In genomic region chr2:224156436-224156835, GRCh38 we compare ENCODE assay signal across 16 cellular contexts.
"Had no signal": no experiment of that assay in that cellular context is flagged by ENCODE, and none has a peak within 500 bp of the region (broad histone marks: within the 10 kb centered on the region; RNA-seq: fewer than 3 reads in every experiment).

No MANE protein-coding gene starts in this region.

- H2AFZ ChIP-seq: hepatocyte had no signal

- H3K79me2 ChIP-seq: hepatocyte had no signal

- H3K4me3 ChIP-seq: esophagus squamous epithelium, hepatocyte, ovary, tibial artery, upper lobe of right lung, vagina had no signal

- H3K27ac ChIP-seq: esophagus squamous epithelium, foreskin keratinocyte, hepatocyte, ovary, tibial artery, upper lobe of right lung, vagina had no signal

- H3K4me1 ChIP-seq: foreskin keratinocyte, upper lobe of right lung, vagina had no signal

- H3K36me3 ChIP-seq: esophagus squamous epithelium, ovary, tibial artery, upper lobe of right lung, vagina had no signal

- ATAC-seq: foreskin keratinocyte; left lobe of liver; natural killer cell; right cardiac atrium; stimulated activated effector memory CD8-positive, alpha-beta T cell treated with anti-CD3 and anti-CD28 coated beads, Interleukin-12 subunit alpha, Interleukin-12 subunit beta, amount 100 ng/mL, for 72 hours; stimulated activated naive CD8-positive, alpha-beta T cell treated with anti-CD3 and anti-CD28 coated beads, Interleukin-15, Interleukin-2, amounts not matched to agents 100 U/mL and 50 U/mL, for 24 hours; upper lobe of right lung had no signal

- H3K27me3 ChIP-seq: esophagus squamous epithelium, foreskin keratinocyte, hepatocyte, ovary, tibial artery, upper lobe of right lung, vagina had no signal

- H3K4me2 ChIP-seq: hepatocyte had no signal

- H3K9me3 ChIP-seq: esophagus squamous epithelium, ovary, tibial artery, upper lobe of right lung, vagina had no signal

- DNase-seq: dermis blood vessel endothelial cell; esophagus squamous epithelium; foreskin keratinocyte; mammary epithelial cell; natural killer cell; right cardiac atrium; stimulated activated CD4-positive, alpha-beta T cell treated with anti-CD3 and anti-CD28 coated beads, Interleukin-4, amount 100 ng/mL, for 1 hour; stimulated activated CD8-positive, alpha-beta memory T cell treated with anti-CD3 and anti-CD28 coated beads, Interleukin-4, amount 100 ng/mL, for 48 hours; stimulated activated naive CD8-positive, alpha-beta T cell treated with anti-CD3 and anti-CD28 coated beads, Interleukin-15, Interleukin-2, amounts not matched to agents 100 U/mL and 50 U/mL, for 24 hours; tibial artery; upper lobe of right lung had no signal
